Comparison of ENCODE assay signal across 27 cellular contexts in the genomic region with DNA sequence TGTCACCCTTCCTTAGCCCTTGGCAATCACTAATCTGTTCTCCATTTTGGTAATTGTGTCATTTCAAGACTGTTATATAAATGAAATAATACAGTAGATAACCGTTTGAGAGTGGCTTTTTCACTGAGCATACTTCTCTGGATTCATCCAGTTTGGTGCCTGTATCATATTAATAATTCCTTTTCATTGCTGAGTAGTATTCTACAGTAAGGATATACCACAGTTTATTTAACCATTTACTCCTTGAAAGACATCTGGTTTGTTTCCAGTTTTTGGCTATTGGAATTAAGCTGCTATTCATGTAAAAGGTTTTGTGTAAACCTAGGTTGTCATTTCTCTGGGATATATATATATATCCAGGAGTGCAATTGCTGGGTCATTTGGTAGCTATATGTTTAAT. TPM values are rescaled to one million over a fixed set of nuclear protein-coding genes. Genes with fewer than 3 reads are reported as not detected.
"Had no signal": no experiment of that assay in that cellular context is flagged by ENCODE, and none has a peak within 500 bp of the region (broad histone marks: within the 10 kb centered on the region; RNA-seq: fewer than 3 reads in every experiment).

No MANE protein-coding gene starts in this region.

- H3K9me3 ChIP-seq: MG63, Peyer's patch, SJSA1 had no signal

- H3K4me3 ChIP-seq: MG63, Peyer's patch, SJSA1, SK-N-MC had no signal

- H3K4me1 ChIP-seq: Peyer's patch had no signal

- H3K27ac ChIP-seq: HL-60, Peyer's patch, SJSA1, SK-N-MC had no signal

- FAIRE-seq: HTR-8/SVneo had no signal

- DNase-seq: KBM-7, MG63, NCI-H1092, NCI-H1105 treated with DMSO at 0.1 percent for 48 hours, NCI-H1436, NCI-H187, NCI-H2029, NCI-H2081 treated with DMSO at 0.1 percent for 48 hours, NCI-H2171, NCI-H226, NCI-H446, NCI-H510A, NCI-H524 treated with DMSO at 0.1 percent for 48 hours, NCI-H69, NCI-H774, PC-3, Peyer's patch, Right ventricle myocardium superior, SIG-M5, T-helper 1 cell, T-helper 17 cell had no signal

- H3K36me3 ChIP-seq: MG63, Peyer's patch, SJSA1 had no signal

- H3K27me3 ChIP-seq: MG63, Peyer's patch, SJSA1 had no signal

- ATAC-seq: PC-3, T-helper 17 cell had no signal

RNA-seq across cellular contexts. Expression of gene TGFA, which starts 44.6 kb away (rescaled TPM):
- total RNA-seq: LHCN-M2, OCI-LY7 had no signal
